26 cellular contexts compared by ENCODE assay signal in the genomic region with DNA sequence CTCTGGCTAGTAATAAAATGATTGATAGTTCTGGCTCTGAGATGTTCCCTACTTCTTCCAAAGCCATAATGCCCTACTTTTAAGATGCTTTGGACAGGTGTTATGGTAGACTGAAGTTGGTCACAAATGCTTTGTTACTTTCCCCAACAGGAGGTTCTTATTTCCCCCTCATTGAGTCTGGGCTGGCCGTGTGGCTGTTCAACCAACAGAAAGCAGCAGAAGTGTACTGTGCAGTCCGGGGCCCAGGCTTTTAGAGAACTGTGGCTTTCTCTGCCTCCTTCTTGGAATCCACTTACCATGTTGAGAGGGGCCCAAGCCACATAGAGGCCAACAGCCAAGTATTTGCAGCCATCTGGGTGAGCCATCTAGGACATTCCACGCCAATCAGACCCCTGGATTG.
"Had no signal": no experiment of that assay in that cellular context is flagged by ENCODE, and none has a peak within 500 bp of the region (broad histone marks: within the 10 kb centered on the region; RNA-seq: fewer than 3 reads in every experiment).

No MANE protein-coding gene starts in this region.

- H3K36me3 ChIP-seq: ovary had no signal

- H3K4me2 ChIP-seq: smooth muscle cell had no signal

- H3K9me3 ChIP-seq: gastrocnemius medialis, lower lobe of right lung, mucosa of descending colon, ovary, psoas muscle, thyroid gland, vagina had no signal

- H3K9me3 Mint-ChIP-seq: dendritic cell treated with granulocyte-macrophage colony-stimulating factor and Interleukin-4, amounts not matched to agents 40 ng/mL and 50 ng/mL, for 4 days; endodermal cell; naive thymus-derived CD4-positive, alpha-beta T cell; stimulated activated naive CD8-positive, alpha-beta T cell treated with anti-CD3 and anti-CD28 coated beads, Interleukin-15, amount 100 ng/mL, for 72 hours had no signal

- FAIRE-seq: keratinocyte had no signal

- DNase-seq: effector CD8-positive, alpha-beta T cell; endodermal cell; foreskin fibroblast; gastrocnemius medialis; left ventricle myocardium superior; lower lobe of right lung; mucosa of descending colon; naive thymus-derived CD4-positive, alpha-beta T cell; occipital lobe; ovary; posterior cingulate gyrus; psoas muscle; stimulated activated CD4-positive, alpha-beta T cell treated with anti-CD3 and anti-CD28 coated beads, Interleukin-12 subunit alpha, Interleukin-12 subunit beta, amount 100 ng/mL, for 4 hours; stimulated activated CD4-positive, alpha-beta T cell treated with anti-CD3 and anti-CD28 coated beads, Interleukin-1b, Interleukin-23, amount 100 ng/mL, for 48 hours; stimulated activated CD4-positive, alpha-beta T cell treated with anti-CD3 and anti-CD28 coated beads, Interleukin-4, amount 100 ng/mL, for 1 hour; stimulated activated CD8-positive, alpha-beta memory T cell treated with anti-CD3 and anti-CD28 coated beads, Interleukin-4, amount 100 ng/mL, for 48 hours; stimulated activated naive CD4-positive, alpha-beta T cell; stimulated activated naive CD8-positive, alpha-beta T cell treated with anti-CD3 and anti-CD28 coated beads, Interleukin-15, amount 100 ng/mL, for 72 hours; thyroid gland; trophoblast cell had no signal

- H3K27ac Mint-ChIP-seq: dendritic cell treated with granulocyte-macrophage colony-stimulating factor and Interleukin-4, amounts not matched to agents 40 ng/mL and 50 ng/mL, for 4 days; endodermal cell; naive thymus-derived CD4-positive, alpha-beta T cell; stimulated activated naive CD8-positive, alpha-beta T cell treated with anti-CD3 and anti-CD28 coated beads, Interleukin-15, amount 100 ng/mL, for 72 hours had no signal

- H3K4me3 ChIP-seq: gastrocnemius medialis, lower lobe of right lung, mucosa of descending colon, ovary, psoas muscle, smooth muscle cell, thyroid gland, vagina had no signal

- ATAC-seq: esophagus mucosa; gastrocnemius medialis; left ventricle myocardium superior; lower lobe of right lung; mucosa of descending colon; naive thymus-derived CD4-positive, alpha-beta T cell; psoas muscle; stimulated activated naive CD8-positive, alpha-beta T cell treated with anti-CD3 and anti-CD28 coated beads, Interleukin-15, amount 100 ng/mL, for 72 hours had no signal

- H3K4me1 ChIP-seq: gastrocnemius medialis, lower lobe of right lung, psoas muscle, vagina had no signal

- H3K27me3 ChIP-seq: gastrocnemius medialis, ovary, thyroid gland, vagina had no signal

- H3K27ac ChIP-seq: epithelial cell of prostate, gastrocnemius medialis, lower lobe of right lung, ovary, psoas muscle, vagina had no signal
